In genomic region chr18:11916880-11917279, GRCh38 we compare ENCODE assay signal across 8 cellular contexts. TPM values are rescaled to one million over a fixed set of nuclear protein-coding genes. Genes with fewer than 3 reads are reported as not detected.
DNase-seq lines count a peak whose midpoint lies in the region; ATAC-seq, FAIRE-seq and TF ChIP-seq lines count a peak whose summit lies in the region.
"Not testable (repeated sequence)": the region's sequence is repeated elsewhere in the genome, so short reads cannot be mapped to it uniquely, and the experiment has no call there.

No MANE protein-coding gene starts in this region.

- not testable (repeated sequence) for H3K4me3 ChIP-seq in HL-60 (replicated peaks; ENCODE audit: insufficient read depth, low read length); K562; spleen

- not testable (repeated sequence) for TF ChIP-seq CTCF in HL-60 (IDR thresholded peaks at IDR 0.05; ENCODE audit: insufficient read depth, low read length); K562 (IDR thresholded peaks at IDR 0.05 in 2 of 3, conservative IDR thresholded peaks at IDR 0.05 in 1 of 3; ENCODE audit: insufficient read depth in 2 of 3, low read depth in 1 of 3, low read length in 3 of 3); spleen (IDR thresholded peaks at IDR 0.05 in 8 of 11, conservative IDR thresholded peaks at IDR 0.05 in 3 of 11)

- not testable (repeated sequence) for H3K9me3 ChIP-seq in K562 (replicated peaks; ENCODE audit: control insufficient read depth, insufficient read depth, low read depth, low read length); spleen

- peak; percentile 74 for ATAC-seq in K562
- ATAC-seq in left ventricle myocardium superior, result peak; percentile 85

- H3K9me1 ChIP-seq in K562 (ENCODE audit: control insufficient read depth, insufficient read depth, low read length), result not testable (repeated sequence)

- H3K27ac ChIP-seq in HL-60 (replicated peaks) (peak overlapping the region; percentile 72), spleen (peak overlapping the region in 7 of 8 donors; percentile 29 to 88 (median 76))
- H3K27ac ChIP-seq in K562 (ENCODE audit: extremely low read depth, low read depth, low read length), result not testable (repeated sequence)

- CTCF ChIA-PET in K562 (lab: Yijun Ruan, JAX; ENCODE audit: low intra/inter-chr PET ratio), result not testable (repeated sequence)

- intact Hi-C loops in K562 (cut with micrococcal nuclease); left ventricle myocardium superior (cut with micrococcal nuclease); spleen (cut with DNase I; ENCODE audit: low total_unique reads): not testable (repeated sequence)

- DNase-seq in Ammon's horn (ENCODE audit: low spot score) (peak; percentile 45), HL-60 (ENCODE audit: low read depth in 1 of 2, low spot score in 1 of 2) (peak; percentile 52 to 97), NOMO-1 (lab: John Stamatoyannopoulos, UW; ENCODE audit: unreplicated experiment in 2 of 2) (peak; percentile 49 to 65), SKM-1 (lab: John Stamatoyannopoulos, UW; ENCODE audit: unreplicated experiment) (peak; percentile 36), K562 (ENCODE audit: extremely low read depth in 1 of 4, low spot score in 3 of 4) (peak in 1 of 4 experiments; percentile 37), myocyte (ENCODE audit: low read depth) (peak; percentile 74)
- not testable (repeated sequence) for DNase-seq in left ventricle myocardium superior, spleen

- H3K27me3 ChIP-seq in HL-60 (ENCODE audit: insufficient read depth, poor library complexity, severe bottlenecking); K562 (ENCODE audit: control insufficient read depth in 2 of 2, insufficient read depth in 2 of 2, low read length in 2 of 2); spleen (replicated peaks in 1 of 7): not testable (repeated sequence)

- not testable (repeated sequence) for H4K20me1 ChIP-seq in K562 (replicated peaks; ENCODE audit: control insufficient read depth, insufficient read depth, low read length)

- H3K4me2 ChIP-seq in K562 (ENCODE audit: insufficient read depth, low read length), result not testable (repeated sequence)

- TF ChIP-seq EP300 in K562 (IDR thresholded peaks at IDR 0.05; ENCODE audit: low read length), result not testable (repeated sequence)

- WGBS in K562 (ENCODE audit: insufficient coverage, low coverage, missing lambda C conversion rate), result 8% methylated on average over 3 of the region's 4 CpGs
- 22 to 54% (median 25%) methylated on average over 4 of the region's 4 CpGs for WGBS in spleen, 5 donors

- in situ Hi-C loops in K562 (cut with MboI), result loop anchor here (5.0 kb wide), 1 partner anchor 1320 kb away; no protein-coding TSS in a partner anchor

- not testable (repeated sequence) for TF ChIP-seq POLR2A in K562 (conservative IDR thresholded peaks at IDR 0.05); spleen (IDR thresholded peaks at IDR 0.05)

- H3K36me3 ChIP-seq in K562 (ENCODE audit: control insufficient read depth, insufficient read depth, low read length); spleen: not testable (repeated sequence)

- POLR2A ChIA-PET in K562 (lab: Yijun Ruan, JAX), result not testable (repeated sequence)

- H3K79me2 ChIP-seq in K562 (ENCODE audit: control insufficient read depth, insufficient read depth, low read length), result not testable (repeated sequence)

- peak; percentile 96 for FAIRE-seq in K562 (lab: Jason Lieb, UNC)

- BruUV-seq in K562 (replicated peaks; lab: Mats Ljungman, UMichigan), result not testable (repeated sequence)

- TF ChIP-seq RAD21 in K562 (CRISPR knock-in tag; conservative IDR thresholded peaks at IDR 0.05 in 1 of 2, IDR thresholded peaks at IDR 0.05 in 1 of 2), result not testable (repeated sequence)

- H2AFZ ChIP-seq in K562 (ENCODE audit: low read depth, low read length), result not testable (repeated sequence)

- H3K4me1 ChIP-seq in K562 (replicated peaks in 1 of 2; ENCODE audit: control insufficient read depth in 2 of 2, insufficient read depth in 2 of 2, low read length in 2 of 2), result not testable (repeated sequence)
- peaks cover 0 to 19% (median 0%) of the 10 kb centered on the region in 6 donors for H3K4me1 ChIP-seq in spleen

- not testable (repeated sequence) for H3K9ac ChIP-seq in K562 (ENCODE audit: insufficient read depth in 1 of 2, low read depth in 2 of 2, low read length in 2 of 2)

TF ChIP-seq in K562, 482 proteins besides CTCF, POLR2A, EP300 and RAD21:
- TF ChIP-seq CEBPB (tag; IDR thresholded peaks at IDR 0.05) (0 out of 2 replicates have a peak, but pooled peaks have one; percentile 12), ARID1B (IDR thresholded peaks at IDR 0.05) (0 out of 2 replicates have a peak, but pooled peaks have one; percentile 9), MEF2D (tag; conservative IDR thresholded peaks at IDR 0.05; ENCODE audit: low read depth) (peak; percentile 95), MEF2A (IDR thresholded peaks at IDR 0.05; ENCODE audit: control insufficient read depth, low read depth, low read length) (peak; percentile 85), C11orf30 (IDR thresholded peaks at IDR 0.05; ENCODE audit: low read depth) (0 out of 2 replicates have a peak, but pooled peaks have one; percentile 22), DPF2 (IDR thresholded peaks at IDR 0.05) (0 out of 2 replicates have a peak, but pooled peaks have one; percentile 34), CTBP1 (IDR thresholded peaks at IDR 0.05; ENCODE audit: borderline replicate concordance) (peak; percentile 28; the same call in 1 of the 2 replicates)

RNA-seq across cellular contexts. Expression of gene MPPE1, which starts 8.8 kb away (rescaled TPM):
- total RNA-seq in K562 (2011; cell fraction: chromatin; rRNA removed; ENCODE audit: low replicate concordance), result 60.6 and 93.7 TPM in 2 replicates
- 51.7 and 62.2 TPM in 2 replicates for total RNA-seq in K562 (2011; cell fraction: nucleolus; rRNA removed)
- 58.4 and 67.3 TPM in 2 replicates for total RNA-seq in K562 (2011; cell fraction: nucleoplasm; rRNA removed)
- total RNA-seq in K562 (2014; rRNA removed) (11.2 and 12.8 TPM in 2 replicates), K562 (2014; rRNA removed; fragmentation: Illumina TruSeq; extraction: Trizol) (12.8 and 14.7 TPM in 2 replicates), K562 (2015; rRNA removed; fragmentation: Illumina TruSeq; extraction: Trizol) (10.7 and 11.7 TPM in 2 replicates), K562 (2021) (14.2 and 17.4 TPM in 2 replicates), left ventricle myocardium superior (34.4 TPM), myocyte (25.0 and 76.0 TPM in 2 replicates), spleen (10 to 100 TPM; 44.9 to 89.9 (median 57.3) TPM)
- polyA plus RNA-seq in K562 (2011; rRNA removed) (18.2 and 19.2 TPM in 2 replicates), K562 (2014; fragmentation: Illumina TruSeq; extraction: Trizol) (11.0 and 12.8 TPM in 2 replicates), K562 (2014; fragmentation: Nextera tagmentation; extraction: Ambion mirVana) (10 to 100 TPM; 13.3 to 13.4 TPM), K562 (2014; rRNA removed) (12.8 and 19.5 TPM in 2 replicates), spleen (10 to 100 TPM; 29.7 to 46.6 (median 29.7) TPM)
- polyA plus RNA-seq in K562 (2011; cell fraction: cytosol; rRNA removed), result 10.3 and 11.9 TPM in 2 replicates
- polyA plus RNA-seq in K562 (2011; cell fraction: nucleus; rRNA removed), result 50.1 and 55.3 TPM in 2 replicates
- polyA plus RNA-seq in K562 (2012), result 10.9 and 18.8 TPM in 2 replicates
- polyA minus RNA-seq in K562 (2011; rRNA and poly(A)+ RNA removed), result 14.8 and 16.9 TPM in 2 replicates
- 6.4 and 6.9 TPM in 2 replicates for polyA minus RNA-seq in K562 (2011; cell fraction: cytosol; rRNA and poly(A)+ RNA removed)
- 17.6 and 27.8 TPM in 2 replicates for polyA minus RNA-seq in K562 (2011; cell fraction: nucleus; rRNA and poly(A)+ RNA removed)
- 32.4 TPM for polyA plus RNA-seq in myocyte (2012)
